Comparison of ENCODE assay signal across 3 cellular contexts in genomic region chr1:83819436-83819835, GRCh38.
TF ChIP-seq lines count a peak whose summit lies in the region.

No MANE protein-coding gene starts in this region.

TF ChIP-seq in HEK293, 187 proteins besides CTCF, POLR2A, EP300 and RAD21 (continued from another document):
- peak; percentile 7 for TF ChIP-seq SETDB1 (IDR thresholded peaks at IDR 0.05; ENCODE audit: insufficient read length, low read length)
- no peak for TF ChIP-seq ZNF292 (tag by site-specific recombination; IDR thresholded peaks at IDR 0.05; ENCODE audit: borderline replicate concordance, low read depth)
- no peak for TF ChIP-seq ZNF354C (tag by site-specific recombination; IDR thresholded peaks at IDR 0.05; ENCODE audit: borderline replicate concordance, low read depth)

TF ChIP-seq in K562, 482 proteins besides CTCF, POLR2A, EP300 and RAD21 (continued from another document):
- TF ChIP-seq GTF3C2 (IDR thresholded peaks at IDR 0.05; ENCODE audit: borderline replicate concordance, extremely low read depth, insufficient read length), result no peak

TF ChIP-seq in HepG2, 621 proteins besides CTCF, POLR2A, EP300 and RAD21 (continued from another document):
- no peak for TF ChIP-seq MNT (IDR thresholded peaks at IDR 0.05)
- TF ChIP-seq YY1 (IDR thresholded peaks at IDR 0.05; ENCODE audit: insufficient read depth, insufficient replicate concordance, low read depth, low read length), result no peak
- no peak for TF ChIP-seq ZNF878 (CRISPR knock-in tag; IDR thresholded peaks at IDR 0.05)
- no peak for TF ChIP-seq ZFP91 (CRISPR knock-in tag; IDR thresholded peaks at IDR 0.05; ENCODE audit: borderline replicate concordance)
- TF ChIP-seq GPN1 (CRISPR knock-in tag; IDR thresholded peaks at IDR 0.05; ENCODE audit: borderline replicate concordance), result no peak
- no peak for TF ChIP-seq TARDBP (CRISPR knock-in tag; IDR thresholded peaks at IDR 0.05)
- no peak for TF ChIP-seq NKX3-1 (CRISPR knock-in tag; IDR thresholded peaks at IDR 0.05)
- no peak for TF ChIP-seq CBFB (CRISPR knock-in tag; IDR thresholded peaks at IDR 0.05)
- no peak for TF ChIP-seq E2F5 (CRISPR knock-in tag; conservative IDR thresholded peaks at IDR 0.05)
- TF ChIP-seq GLI4 (CRISPR knock-in tag; IDR thresholded peaks at IDR 0.05; ENCODE audit: borderline replicate concordance), result no peak
- TF ChIP-seq ZNF720 (CRISPR knock-in tag; IDR thresholded peaks at IDR 0.05), result no peak
